ENCODE assay signal across 12 cellular contexts in the genomic region with DNA sequence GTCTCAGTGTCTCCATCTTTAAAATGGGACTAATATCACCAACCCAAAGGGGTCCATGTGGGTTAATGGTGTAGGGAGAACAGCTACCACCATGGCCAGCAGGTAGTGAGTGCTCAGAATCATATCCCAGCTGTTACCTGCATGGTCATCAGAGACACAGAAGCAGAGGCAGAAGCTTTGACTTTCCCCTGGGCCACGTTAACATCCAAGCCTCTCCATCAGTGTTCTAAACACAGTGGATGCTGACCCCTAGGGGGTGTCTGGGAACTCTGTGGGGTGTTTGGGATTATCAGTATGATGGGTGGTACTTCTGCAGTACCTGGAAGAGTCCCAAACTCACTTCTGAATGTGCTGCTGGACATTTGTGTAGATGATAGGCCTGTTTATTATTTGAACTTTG.
A peak's percentile ranks its signal among the peaks of the same experiment; 100 is the strongest.
DNase-seq lines count a peak whose midpoint lies in the region; ATAC-seq and TF ChIP-seq lines count a peak whose summit lies in the region.
"Had no signal": no experiment of that assay in that cellular context is flagged by ENCODE, and none has a peak within 500 bp of the region (broad histone marks: within the 10 kb centered on the region; RNA-seq: fewer than 3 reads in every experiment).

No MANE protein-coding gene starts in this region.

- no peak overlapping the region for H3K4me3 Mint-ChIP-seq in endothelial cell (ENCODE audit: unreplicated experiment)
- H3K4me3 Mint-ChIP-seq: central memory CD8-positive, alpha-beta T cell; T-helper 1 cell treated with Interleukin-12 subunit alpha and Interleukin-12 subunit beta and Interleukin-4 antibody, amounts not matched to agents 30 μg/mL and 1 μg/mL, for 36 hours had no signal

- H3K27me3 Mint-ChIP-seq in endothelial cell (ENCODE audit: unreplicated experiment), result no peaks in the 10 kb centered on the region
- H3K27me3 Mint-ChIP-seq: central memory CD8-positive, alpha-beta T cell had no signal

- no peaks in the 10 kb centered on the region for H3K9me3 Mint-ChIP-seq in endothelial cell (ENCODE audit: unreplicated experiment)
- H3K9me3 Mint-ChIP-seq: central memory CD8-positive, alpha-beta T cell; T-helper 1 cell treated with Interleukin-12 subunit alpha and Interleukin-12 subunit beta and Interleukin-4 antibody, amounts not matched to agents 30 μg/mL and 1 μg/mL, for 36 hours had no signal

- H3K27ac Mint-ChIP-seq in endothelial cell (ENCODE audit: unreplicated experiment), result no peak overlapping the region
- H3K27ac Mint-ChIP-seq: T-helper 1 cell treated with Interleukin-12 subunit alpha and Interleukin-12 subunit beta and Interleukin-4 antibody, amounts not matched to agents 30 μg/mL and 1 μg/mL, for 36 hours had no signal

- TF ChIP-seq CTCF in endothelial cell (IDR thresholded peaks at IDR 0.05; ENCODE audit: unreplicated experiment) (no peak), dorsolateral prefrontal cortex (IDR thresholded peaks at IDR 0.05 in 54 of 56, conservative IDR thresholded peaks at IDR 0.05 in 2 of 56; ENCODE audit: low read depth in 1 of 56, partially characterized antibody in 56 of 56) (no peak)

- H3K27me3 ChIP-seq in dorsolateral prefrontal cortex, result peaks cover 0 to 2% (median 0%) of the 10 kb centered on the region in 45 donors

- intact Hi-C loops in posterior cingulate gyrus (cut with DNase I), result no loop called here
- intact Hi-C loops in dorsolateral prefrontal cortex (cut with DNase I), result no loop called here

- no peaks in the 10 kb centered on the region for H3K4me1 Mint-ChIP-seq in endothelial cell (ENCODE audit: unreplicated experiment)

- H3K27ac ChIP-seq in dorsolateral prefrontal cortex, result no peak overlapping the region
- H3K27ac ChIP-seq: KMS-11 had no signal

- peak; percentile 28 for DNase-seq in ELR (ENCODE audit: low read depth)
- peak; percentile 29 for DNase-seq in endothelial cell (ENCODE audit: low spot score)
- no peak for DNase-seq in occipital lobe (lab: John Stamatoyannopoulos, UW)
- no peak for DNase-seq in posterior cingulate gyrus
- DNase-seq in dorsolateral prefrontal cortex, result no peak
- DNase-seq: midbrain had no signal

- H3K4me3 ChIP-seq in dorsolateral prefrontal cortex, result no peak overlapping the region

- peak; percentile 7 for ATAC-seq in GM19025 (IDR thresholded peaks at IDR 0.05; ENCODE audit: low read depth, unreplicated experiment)
- peak; percentile 72 for ATAC-seq in HG03342 (IDR thresholded peaks at IDR 0.05; ENCODE audit: unreplicated experiment)
- no peak for ATAC-seq in HG03196 (IDR thresholded peaks at IDR 0.05; ENCODE audit: unreplicated experiment)

- no peaks in the 10 kb centered on the region for H3K36me3 Mint-ChIP-seq in endothelial cell (ENCODE audit: low read depth, unreplicated experiment)

Comparison
In these comparisons a context has a peak if more than half of its experiments do, and no peak if none do; other contexts are left out.
1. DNase-seq: peak in ELR (single experiment) and endothelial cell (single experiment); none in occipital lobe (single experiment), posterior cingulate gyrus (0 of 10) and dorsolateral prefrontal cortex (0 of 10).